Comparison of ENCODE assay signal across 16 cellular contexts in genomic region chr12:93080994-93081809, GRCh38.
DNase-seq lines count a peak whose midpoint lies in the region; FAIRE-seq and TF ChIP-seq lines count a peak whose summit lies in the region.
"Had no signal": no experiment of that assay in that cellular context is flagged by ENCODE, and none has a peak within 500 bp of the region (broad histone marks: within the 10 kb centered on the region; RNA-seq: fewer than 3 reads in every experiment).

No MANE protein-coding gene starts in this region.

- peak overlapping the region; percentile 72; the same call in 1 of the 2 replicates for H2AK5ac ChIP-seq in H1 (ENCODE audit: low read depth, low read length)

- H3K4me1 ChIP-seq in H1 (replicated peaks in 1 of 4; ENCODE audit: control insufficient read depth in 3 of 4, insufficient read depth in 4 of 4, low read length in 3 of 4) (peaks cover 3 to 16% (median 12%) of the 10 kb centered on the region in 4 experiments; a peak in 6 of 7 replicates), thyroid gland (no peaks in the 10 kb centered on the region), left ventricle myocardium inferior (peaks cover 8% of the 10 kb centered on the region)

- H3K4me3 Mint-ChIP-seq in Calu3 (ENCODE audit: low read depth, unreplicated experiment): no peak overlapping the region
- no peak overlapping the region for H3K4me3 Mint-ChIP-seq in mesothelial cell of epicardium
- H3K4me3 Mint-ChIP-seq: activated CD4-positive, alpha-beta T cell treated with anti-CD3 and anti-CD28 coated beads, Interleukin-2, amount 10 ng/mL, durations not matched to agents 24 days and 14 days; activated naive CD4-positive, alpha-beta T cell treated with anti-CD3 and anti-CD28 coated beads, Interleukin-2, amount 10 ng/mL, durations not matched to agents 7 days and 5 days; effector memory CD8-positive, alpha-beta T cell had no signal

- no peak overlapping the region for H3K14ac ChIP-seq in H1 (ENCODE audit: insufficient read length)

- intact Hi-C loops in Calu3 (cut with micrococcal nuclease; ENCODE audit: unreplicated experiment): no loop called here
- intact Hi-C loops in thyroid gland (cut with DNase I): no loop called here
- intact Hi-C loops in left ventricle myocardium inferior (cut with micrococcal nuclease): no loop called here

- H3K4me3 ChIP-seq in H1 (ENCODE audit: extremely low read depth in 1 of 4, insufficient read depth in 2 of 4, low read depth in 3 of 4, low read length in 4 of 4) (peak overlapping the region in 1 of 4 experiments; percentile 39; a peak in 3 of 8 replicates), thyroid gland (replicated peaks in 1 of 3) (no peak overlapping the region), left ventricle myocardium inferior (no peak overlapping the region)
- H3K4me3 ChIP-seq: SK-N-MC had no signal

- no peaks in the 10 kb centered on the region for H3K27me3 Mint-ChIP-seq in Calu3 (ENCODE audit: unreplicated experiment)
- no peaks in the 10 kb centered on the region for H3K27me3 Mint-ChIP-seq in mesothelial cell of epicardium (ENCODE audit: low read depth)
- H3K27me3 Mint-ChIP-seq: activated CD4-positive, alpha-beta T cell treated with anti-CD3 and anti-CD28 coated beads, Interleukin-2, amount 10 ng/mL, durations not matched to agents 24 days and 14 days; activated naive CD4-positive, alpha-beta T cell treated with anti-CD3 and anti-CD28 coated beads, Interleukin-2, amount 10 ng/mL, durations not matched to agents 7 days and 5 days had no signal

- no peak overlapping the region for H3K23ac ChIP-seq in H1 (ENCODE audit: insufficient read length)

- H2BK5ac ChIP-seq in H1 (ENCODE audit: low read depth, low read length): peak overlapping the region; percentile 97; the same call in 1 of the 2 replicates

- H2BK12ac ChIP-seq in H1 (ENCODE audit: low read depth, low read length): peak overlapping the region; percentile 99; the same call in 1 of the 2 replicates

- H3K4me1 Mint-ChIP-seq in Calu3 (ENCODE audit: low read depth, unreplicated experiment) (peaks cover 32% of the 10 kb centered on the region), mesothelial cell of epicardium (peaks cover 15% of the 10 kb centered on the region)
- H3K4me1 Mint-ChIP-seq: activated CD4-positive, alpha-beta T cell treated with anti-CD3 and anti-CD28 coated beads, Interleukin-2, amount 10 ng/mL, durations not matched to agents 24 days and 14 days; activated naive CD4-positive, alpha-beta T cell treated with anti-CD3 and anti-CD28 coated beads, Interleukin-2, amount 10 ng/mL, durations not matched to agents 7 days and 5 days had no signal

- H3K79me2 ChIP-seq in H1 (ENCODE audit: control insufficient read depth in 1 of 2, insufficient read depth in 2 of 2, low read length in 2 of 2): no peaks in the 10 kb centered on the region

- H3K79me1 ChIP-seq in H1 (ENCODE audit: low read depth, low read length): no peaks in the 10 kb centered on the region

- 65% methylated on average over 10 of the region's 10 CpGs; no CpG with 5 or more reads in 1 of the 2 experiments for WGBS in H1 (ENCODE audit: extremely low coverage in 1 of 2, insufficient coverage in 1 of 2, insufficient read length in 1 of 2, insufficient replicate concordance in 2 of 2, low coverage in 1 of 2, low lambda C conversion rate in 2 of 2, missing lambda C conversion rate in 1 of 2), 2 experiments
- 79 to 80% methylated on average over 10 of the region's 10 CpGs for WGBS in thyroid gland, 2 donors

- H4K20me1 ChIP-seq in H1 (replicated peaks in 1 of 2; ENCODE audit: control insufficient read depth in 1 of 2, insufficient read depth in 2 of 2, low read length in 2 of 2): no peaks in the 10 kb centered on the region

- H3K27me3 ChIP-seq in H1 (replicated peaks in 1 of 4; ENCODE audit: control insufficient read depth in 3 of 4, extremely low read depth in 1 of 4, insufficient read depth in 3 of 4, low read length in 3 of 4) (no peaks in the 10 kb centered on the region; a peak in 1 of 7 replicates), thyroid gland (no peaks in the 10 kb centered on the region), left ventricle myocardium inferior (ENCODE audit: low read depth) (no peaks in the 10 kb centered on the region)

- POLR2A ChIA-PET in H1 (lab: Charles Lee; ENCODE audit: partially characterized antibody): interaction anchor here (0.9 to 1.6 kb wide), 5 partner anchors 9 to 292 kb away, joined by 3 to 4 read pairs (median 3); no protein-coding TSS in a partner anchor

- H3K9me3 ChIP-seq in H1 (ENCODE audit: insufficient read depth in 2 of 2, low read depth in 1 of 2, low read length in 1 of 2) (0 out of 4 replicates have a peak, but pooled peaks cover 0 to 4% of the 10 kb centered on the region in 2 experiments), thyroid gland (no peaks in the 10 kb centered on the region), left ventricle myocardium inferior (replicated peaks) (peaks cover 4% of the 10 kb centered on the region)

- no peak for TF ChIP-seq CTCF in Calu3 (IDR thresholded peaks at IDR 0.05; ENCODE audit: unreplicated experiment)
- no peak for TF ChIP-seq CTCF in H1 (IDR thresholded peaks at IDR 0.05; ENCODE audit: control extremely low read depth in 1 of 3, insufficient read depth in 1 of 3, low read depth in 1 of 3, low read length in 3 of 3)
- no peak for TF ChIP-seq CTCF in mesothelial cell of epicardium (IDR thresholded peaks at IDR 0.05; ENCODE audit: unreplicated experiment)
- no peak for TF ChIP-seq CTCF in thyroid gland (IDR thresholded peaks at IDR 0.05)
- no peak for TF ChIP-seq CTCF in left ventricle myocardium inferior (IDR thresholded peaks at IDR 0.05; ENCODE audit: borderline replicate concordance)

- no peak overlapping the region for H3K9ac ChIP-seq in H1 (replicated peaks in 1 of 4; ENCODE audit: extremely low read depth in 1 of 4, low read depth in 3 of 4, low read length in 3 of 4)

- CTCF ChIA-PET in Calu3 (lab: Charles Lee) (interaction anchor here (0.5 kb wide), 1 partner anchor 1869 kb away, joined by 3 read pairs; no protein-coding TSS in a partner anchor), H1 (lab: Charles Lee; ENCODE audit: partially characterized antibody) (interaction anchor here (0.8 to 1.3 kb wide), 4 partner anchors 16 to 305 kb away, joined by 3 to 4 read pairs (median 3); no protein-coding TSS in a partner anchor)

- peak overlapping the region; percentile 97 for H4K91ac ChIP-seq in H1 (replicated peaks; ENCODE audit: insufficient read length, low read length)

- H3K27ac ChIP-seq in H1 (ENCODE audit: low read depth, low read length): peak overlapping the region; percentile 9; the same call in 1 of the 2 replicates
- no peak overlapping the region for H3K27ac ChIP-seq in thyroid gland
- no peak overlapping the region for H3K27ac ChIP-seq in left ventricle myocardium inferior (replicated peaks)
- H3K27ac ChIP-seq: SK-N-MC had no signal

- peak overlapping the region; percentile 98 for H2BK20ac ChIP-seq in H1 (ENCODE audit: low read length)

- no peak for TF ChIP-seq RAD21 in H1 (IDR thresholded peaks at IDR 0.05 in 1 of 2, conservative IDR thresholded peaks at IDR 0.05 in 1 of 2; ENCODE audit: low read depth in 2 of 2, low read length in 2 of 2)

- no peak overlapping the region for H4K5ac ChIP-seq in H1 (ENCODE audit: insufficient read length, low read depth, low read length)

- BruUV-seq in Calu3 (replicated peaks; lab: Mats Ljungman, UMichigan): no TSS peak

- H3K36me3 ChIP-seq in H1 (ENCODE audit: control insufficient read depth in 2 of 4, insufficient read depth in 4 of 4, low read length in 3 of 4) (no peaks in the 10 kb centered on the region), thyroid gland (no peaks in the 10 kb centered on the region), left ventricle myocardium inferior (no peaks in the 10 kb centered on the region)

- no peaks in the 10 kb centered on the region; the same call in 1 of the 2 replicates for H3K23me2 ChIP-seq in H1 (ENCODE audit: low read depth, low read length)

- FAIRE-seq in H1 (lab: Jason Lieb, UNC): no peak

- no peaks in the 10 kb centered on the region for H3K36me3 Mint-ChIP-seq in Calu3 (ENCODE audit: insufficient read depth, unreplicated experiment)
- H3K36me3 Mint-ChIP-seq in mesothelial cell of epicardium: no peaks in the 10 kb centered on the region
- H3K36me3 Mint-ChIP-seq: activated naive CD4-positive, alpha-beta T cell treated with anti-CD3 and anti-CD28 coated beads, Interleukin-2, amount 10 ng/mL, durations not matched to agents 7 days and 5 days had no signal

- TF ChIP-seq POLR2A in H1 (IDR thresholded peaks at IDR 0.05; ENCODE audit: control extremely low read depth in 1 of 2, low read depth in 2 of 2, low read length in 2 of 2) (no peak), thyroid gland (IDR thresholded peaks at IDR 0.05) (no peak)

- H2BK120ac ChIP-seq in H1 (replicated peaks; ENCODE audit: low read depth, low read length): peak overlapping the region; percentile 25

- H4K8ac ChIP-seq in H1 (ENCODE audit: extremely low read depth, insufficient read depth, low read length): no peak overlapping the region

- H3K4ac ChIP-seq in H1 (replicated peaks; ENCODE audit: insufficient read length, low read depth, low read length): peak overlapping the region; percentile 44

- TF ChIP-seq EP300 in H1 (IDR thresholded peaks at IDR 0.05; ENCODE audit: borderline replicate concordance in 1 of 2, low read depth in 2 of 2, low read length in 2 of 2): no peak

- DNase-seq in Calu3 (no peak), NCI-H1105 (lab: John Stamatoyannopoulos, UW) (peak; percentile 46), H1 (ENCODE audit: low read depth in 1 of 2, low spot score in 2 of 2) (peak in 1 of 2 experiments; percentile 51), mesothelial cell of epicardium (ENCODE audit: low spot score in 2 of 2, unreplicated experiment in 2 of 2) (no peak), thyroid gland (no peak), left ventricle myocardium inferior (no peak), GDM1 (lab: John Stamatoyannopoulos, UW) (no peak)
- no peak for DNase-seq in stimulated activated CD4-positive, alpha-beta T cell treated with anti-CD3 and anti-CD28 coated beads, Interleukin-4, amount 100 ng/mL, for 24 hours
- DNase-seq: activated CD4-positive, alpha-beta T cell treated with anti-CD3 and anti-CD28 coated beads, Interleukin-2, amount 10 ng/mL, durations not matched to agents 24 days and 14 days; activated naive CD4-positive, alpha-beta T cell treated with anti-CD3 and anti-CD28 coated beads, Interleukin-2, amount 10 ng/mL, durations not matched to agents 7 days and 5 days; C1 segment of cervical spinal cord; effector memory CD8-positive, alpha-beta T cell; NCI-H524; occipital lobe; stimulated activated CD4-positive, alpha-beta T cell treated with anti-CD3 and anti-CD28 coated beads, Interleukin-4, amount 100 ng/mL, for 4 hours had no signal

- H2AFZ ChIP-seq in H1 (ENCODE audit: low read length): no peak overlapping the region

- H3K9me3 Mint-ChIP-seq in Calu3 (ENCODE audit: low read depth, unreplicated experiment) (peaks cover 2% of the 10 kb centered on the region), mesothelial cell of epicardium (peaks cover 18% of the 10 kb centered on the region)
- H3K9me3 Mint-ChIP-seq: activated naive CD4-positive, alpha-beta T cell treated with anti-CD3 and anti-CD28 coated beads, Interleukin-2, amount 10 ng/mL, durations not matched to agents 7 days and 5 days; effector memory CD8-positive, alpha-beta T cell had no signal

- H3K18ac ChIP-seq in H1 (ENCODE audit: extremely low read depth, low read length): peak overlapping the region; percentile 87; the same call in 1 of the 2 replicates

- H3K4me2 ChIP-seq in H1 (ENCODE audit: insufficient read depth in 1 of 2, low read depth in 2 of 2, low read length in 2 of 2): peak overlapping the region; percentile 59 to 88

- H3K56ac ChIP-seq in H1 (replicated peaks; ENCODE audit: insufficient read length, low read depth, low read length): no peak overlapping the region

- H2BK15ac ChIP-seq in H1 (ENCODE audit: low read length): peak overlapping the region; percentile 84

- H3K27ac Mint-ChIP-seq in Calu3 (ENCODE audit: unreplicated experiment) (peak overlapping the region; percentile 27), mesothelial cell of epicardium (peak overlapping the region; percentile 67)
- H3K27ac Mint-ChIP-seq: activated CD4-positive, alpha-beta T cell treated with anti-CD3 and anti-CD28 coated beads, Interleukin-2, amount 10 ng/mL, durations not matched to agents 24 days and 14 days; activated naive CD4-positive, alpha-beta T cell treated with anti-CD3 and anti-CD28 coated beads, Interleukin-2, amount 10 ng/mL, durations not matched to agents 7 days and 5 days; effector memory CD8-positive, alpha-beta T cell had no signal
